ENCODE assay signal across 1 cellular context in the genomic region with DNA sequence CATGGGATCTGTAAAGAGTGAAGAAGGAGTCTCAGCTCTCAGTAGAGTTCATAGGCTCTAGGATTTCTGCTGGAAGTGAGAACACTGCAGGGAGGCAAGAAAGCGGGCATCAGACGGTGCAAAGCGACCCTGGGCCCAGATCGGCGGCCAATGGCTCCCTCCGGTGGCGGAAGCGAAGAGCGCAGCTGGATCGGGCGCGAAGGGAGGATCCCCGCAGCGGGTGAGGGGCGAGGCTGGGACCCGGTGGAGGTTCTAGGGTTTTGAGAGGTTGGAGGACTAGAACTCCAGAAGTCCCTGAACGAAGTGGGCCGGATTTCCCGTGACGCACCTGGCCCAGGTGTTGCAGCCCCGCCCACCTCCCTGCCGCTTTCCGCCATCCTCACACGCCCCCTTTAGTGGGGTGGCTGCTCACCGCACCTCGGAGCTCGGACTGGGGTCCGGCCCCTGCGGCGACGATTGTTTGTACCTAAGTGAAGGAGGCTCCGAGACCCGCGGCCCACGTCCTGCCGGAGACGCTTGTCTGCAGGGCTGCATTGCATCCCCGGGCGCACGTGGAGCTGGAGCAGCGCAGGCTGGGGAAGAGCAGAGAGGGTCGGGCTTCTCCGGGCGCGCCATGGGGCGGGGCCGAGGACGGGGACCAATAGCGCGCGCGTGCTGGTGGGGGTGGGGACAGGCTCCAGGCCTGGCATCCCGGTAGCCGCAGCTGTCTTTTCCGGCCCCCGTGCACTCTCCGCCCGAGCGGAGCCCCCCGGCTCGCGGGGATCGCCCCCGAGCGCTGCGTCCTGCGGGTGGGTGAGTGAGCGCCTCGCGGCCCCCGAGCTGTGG.
TF ChIP-seq lines count a peak whose summit lies in the region.

A gene with protein sequence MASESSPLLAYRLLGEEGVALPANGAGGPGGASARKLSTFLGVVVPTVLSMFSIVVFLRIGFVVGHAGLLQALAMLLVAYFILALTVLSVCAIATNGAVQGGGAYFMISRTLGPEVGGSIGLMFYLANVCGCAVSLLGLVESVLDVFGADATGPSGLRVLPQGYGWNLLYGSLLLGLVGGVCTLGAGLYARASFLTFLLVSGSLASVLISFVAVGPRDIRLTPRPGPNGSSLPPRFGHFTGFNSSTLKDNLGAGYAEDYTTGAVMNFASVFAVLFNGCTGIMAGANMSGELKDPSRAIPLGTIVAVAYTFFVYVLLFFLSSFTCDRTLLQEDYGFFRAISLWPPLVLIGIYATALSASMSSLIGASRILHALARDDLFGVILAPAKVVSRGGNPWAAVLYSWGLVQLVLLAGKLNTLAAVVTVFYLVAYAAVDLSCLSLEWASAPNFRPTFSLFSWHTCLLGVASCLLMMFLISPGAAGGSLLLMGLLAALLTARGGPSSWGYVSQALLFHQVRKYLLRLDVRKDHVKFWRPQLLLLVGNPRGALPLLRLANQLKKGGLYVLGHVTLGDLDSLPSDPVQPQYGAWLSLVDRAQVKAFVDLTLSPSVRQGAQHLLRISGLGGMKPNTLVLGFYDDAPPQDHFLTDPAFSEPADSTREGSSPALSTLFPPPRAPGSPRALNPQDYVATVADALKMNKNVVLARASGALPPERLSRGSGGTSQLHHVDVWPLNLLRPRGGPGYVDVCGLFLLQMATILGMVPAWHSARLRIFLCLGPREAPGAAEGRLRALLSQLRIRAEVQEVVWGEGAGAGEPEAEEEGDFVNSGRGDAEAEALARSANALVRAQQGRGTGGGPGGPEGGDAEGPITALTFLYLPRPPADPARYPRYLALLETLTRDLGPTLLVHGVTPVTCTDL (plus strand): TSS at position 666 of the 825 bp plus-strand sequence. CDS start 1,485 bp downstream, outside the sequence.

TF ChIP-seq in HepG2, 621 proteins besides CTCF, POLR2A, EP300 and RAD21 (continued from another document and continues in another):
- TF ChIP-seq, protein P1, sequence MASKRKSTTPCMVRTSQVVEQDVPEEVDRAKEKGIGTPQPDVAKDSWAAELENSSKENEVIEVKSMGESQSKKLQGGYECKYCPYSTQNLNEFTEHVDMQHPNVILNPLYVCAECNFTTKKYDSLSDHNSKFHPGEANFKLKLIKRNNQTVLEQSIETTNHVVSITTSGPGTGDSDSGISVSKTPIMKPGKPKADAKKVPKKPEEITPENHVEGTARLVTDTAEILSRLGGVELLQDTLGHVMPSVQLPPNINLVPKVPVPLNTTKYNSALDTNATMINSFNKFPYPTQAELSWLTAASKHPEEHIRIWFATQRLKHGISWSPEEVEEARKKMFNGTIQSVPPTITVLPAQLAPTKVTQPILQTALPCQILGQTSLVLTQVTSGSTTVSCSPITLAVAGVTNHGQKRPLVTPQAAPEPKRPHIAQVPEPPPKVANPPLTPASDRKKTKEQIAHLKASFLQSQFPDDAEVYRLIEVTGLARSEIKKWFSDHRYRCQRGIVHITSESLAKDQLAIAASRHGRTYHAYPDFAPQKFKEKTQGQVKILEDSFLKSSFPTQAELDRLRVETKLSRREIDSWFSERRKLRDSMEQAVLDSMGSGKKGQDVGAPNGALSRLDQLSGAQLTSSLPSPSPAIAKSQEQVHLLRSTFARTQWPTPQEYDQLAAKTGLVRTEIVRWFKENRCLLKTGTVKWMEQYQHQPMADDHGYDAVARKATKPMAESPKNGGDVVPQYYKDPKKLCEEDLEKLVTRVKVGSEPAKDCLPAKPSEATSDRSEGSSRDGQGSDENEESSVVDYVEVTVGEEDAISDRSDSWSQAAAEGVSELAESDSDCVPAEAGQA (IDR thresholded peaks at IDR 0.05; ENCODE audit: low read depth) = no peak
- TF ChIP-seq, protein P1 (CRISPR knock-in tag; IDR thresholded peaks at IDR 0.05; ENCODE audit: borderline replicate concordance) = no peak
- no peak for TF ChIP-seq HNRNPH1 (optimal IDR thresholded peaks at IDR 0.05; ENCODE audit: low read depth, low read length)
- TF ChIP-seq NR2C2 (CRISPR knock-in tag; IDR thresholded peaks at IDR 0.05; ENCODE audit: borderline replicate concordance) = no peak
- no peak for TF ChIP-seq MED8 (CRISPR knock-in tag; IDR thresholded peaks at IDR 0.05; ENCODE audit: insufficient replicate concordance)
- TF ChIP-seq, protein P2, sequence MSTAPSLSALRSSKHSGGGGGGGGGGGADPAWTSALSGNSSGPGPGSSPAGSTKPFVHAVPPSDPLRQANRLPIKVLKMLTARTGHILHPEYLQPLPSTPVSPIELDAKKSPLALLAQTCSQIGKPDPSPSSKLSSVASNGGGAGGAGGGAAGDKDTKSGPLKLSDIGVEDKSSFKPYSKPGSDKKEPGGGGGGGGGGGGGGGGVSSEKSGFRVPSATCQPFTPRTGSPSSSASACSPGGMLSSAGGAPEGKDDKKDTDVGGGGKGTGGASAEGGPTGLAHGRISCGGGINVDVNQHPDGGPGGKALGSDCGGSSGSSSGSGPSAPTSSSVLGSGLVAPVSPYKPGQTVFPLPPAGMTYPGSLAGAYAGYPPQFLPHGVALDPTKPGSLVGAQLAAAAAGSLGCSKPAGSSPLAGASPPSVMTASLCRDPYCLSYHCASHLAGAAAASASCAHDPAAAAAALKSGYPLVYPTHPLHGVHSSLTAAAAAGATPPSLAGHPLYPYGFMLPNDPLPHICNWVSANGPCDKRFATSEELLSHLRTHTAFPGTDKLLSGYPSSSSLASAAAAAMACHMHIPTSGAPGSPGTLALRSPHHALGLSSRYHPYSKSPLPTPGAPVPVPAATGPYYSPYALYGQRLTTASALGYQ (CRISPR knock-in tag; IDR thresholded peaks at IDR 0.05) = no peak; the same call in 1 of the 2 replicates
- TF ChIP-seq ZNF337 (CRISPR knock-in tag; IDR thresholded peaks at IDR 0.05; ENCODE audit: borderline replicate concordance, low read depth) = no peak
- no peak for TF ChIP-seq NBN (conservative IDR thresholded peaks at IDR 0.05)
- no peak for TF ChIP-seq NFIC (IDR thresholded peaks at IDR 0.05; ENCODE audit: low read length)
- no peak for TF ChIP-seq ZNF10 (CRISPR knock-in tag; IDR thresholded peaks at IDR 0.05; ENCODE audit: borderline replicate concordance, low read depth)
- TF ChIP-seq REST (IDR thresholded peaks at IDR 0.05; ENCODE audit: borderline replicate concordance in 1 of 2, low read depth in 1 of 2, low read length in 2 of 2) = no peak
- no peak for TF ChIP-seq DNMT3B (CRISPR knock-in tag; conservative IDR thresholded peaks at IDR 0.05)
- TF ChIP-seq POLR2G (IDR thresholded peaks at IDR 0.05; ENCODE audit: low read depth, low read length) = peak; percentile 64; the same call in 1 of the 2 replicates
- TF ChIP-seq, protein P3, sequence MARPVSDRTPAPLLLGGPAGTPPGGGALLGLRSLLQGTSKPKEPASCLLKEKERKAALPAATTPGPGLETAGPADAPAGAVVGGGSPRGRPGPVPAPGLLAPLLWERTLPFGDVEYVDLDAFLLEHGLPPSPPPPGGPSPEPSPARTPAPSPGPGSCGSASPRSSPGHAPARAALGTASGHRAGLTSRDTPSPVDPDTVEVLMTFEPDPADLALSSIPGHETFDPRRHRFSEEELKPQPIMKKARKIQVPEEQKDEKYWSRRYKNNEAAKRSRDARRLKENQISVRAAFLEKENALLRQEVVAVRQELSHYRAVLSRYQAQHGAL (CRISPR knock-in tag; IDR thresholded peaks at IDR 0.05; ENCODE audit: not compliant biosample characterization) = no peak
- peak; percentile 78 for TF ChIP-seq HNRNPLL (IDR thresholded peaks at IDR 0.05; ENCODE audit: low read depth, low read length, poor library complexity, severe bottlenecking)
- TF ChIP-seq ZNF34 (CRISPR knock-in tag; IDR thresholded peaks at IDR 0.05; ENCODE audit: borderline replicate concordance) = 0 out of 2 replicates have a peak, but pooled peaks have one; percentile 71
- TF ChIP-seq CHD4 (IDR thresholded peaks at IDR 0.05; ENCODE audit: borderline replicate concordance, low read length) = 0 out of 2 replicates have a peak, but pooled peaks have one; percentile 21
- peak; percentile 62 for TF ChIP-seq ZNF883 (CRISPR knock-in tag; IDR thresholded peaks at IDR 0.05; ENCODE audit: not compliant biosample characterization)
- TF ChIP-seq ZFP1 (CRISPR knock-in tag; IDR thresholded peaks at IDR 0.05) = 0 out of 2 replicates have a peak, but pooled peaks have one; percentile 18
- no peak for TF ChIP-seq PTBP1 (IDR thresholded peaks at IDR 0.05; ENCODE audit: low read depth, low read length, poor library complexity, severe bottlenecking)
- no peak for TF ChIP-seq ZNF282 (IDR thresholded peaks at IDR 0.05; ENCODE audit: partially characterized antibody)
- TF ChIP-seq ARNT2 (CRISPR knock-in tag; IDR thresholded peaks at IDR 0.05; ENCODE audit: low read depth) = 0 out of 2 replicates have a peak, but pooled peaks have one; percentile 26
- no peak for TF ChIP-seq ZFP82 (CRISPR knock-in tag; IDR thresholded peaks at IDR 0.05; ENCODE audit: borderline replicate concordance)
- no peak for TF ChIP-seq ZBTB1 (CRISPR knock-in tag; IDR thresholded peaks at IDR 0.05; ENCODE audit: borderline replicate concordance)
- peak; percentile 60; the same call in 1 of the 2 replicates for TF ChIP-seq ARHGAP35 (CRISPR knock-in tag; IDR thresholded peaks at IDR 0.05; ENCODE audit: borderline replicate concordance)
- no peak for TF ChIP-seq ZBTB25 (CRISPR knock-in tag; IDR thresholded peaks at IDR 0.05)
- TF ChIP-seq ZNF766 (CRISPR knock-in tag; IDR thresholded peaks at IDR 0.05; ENCODE audit: borderline replicate concordance) = no peak
- TF ChIP-seq, protein P4, sequence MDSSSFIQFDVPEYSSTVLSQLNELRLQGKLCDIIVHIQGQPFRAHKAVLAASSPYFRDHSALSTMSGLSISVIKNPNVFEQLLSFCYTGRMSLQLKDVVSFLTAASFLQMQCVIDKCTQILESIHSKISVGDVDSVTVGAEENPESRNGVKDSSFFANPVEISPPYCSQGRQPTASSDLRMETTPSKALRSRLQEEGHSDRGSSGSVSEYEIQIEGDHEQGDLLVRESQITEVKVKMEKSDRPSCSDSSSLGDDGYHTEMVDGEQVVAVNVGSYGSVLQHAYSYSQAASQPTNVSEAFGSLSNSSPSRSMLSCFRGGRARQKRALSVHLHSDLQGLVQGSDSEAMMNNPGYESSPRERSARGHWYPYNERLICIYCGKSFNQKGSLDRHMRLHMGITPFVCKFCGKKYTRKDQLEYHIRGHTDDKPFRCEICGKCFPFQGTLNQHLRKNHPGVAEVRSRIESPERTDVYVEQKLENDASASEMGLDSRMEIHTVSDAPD (CRISPR knock-in tag; IDR thresholded peaks at IDR 0.05) = no peak
- peak; percentile 76 for TF ChIP-seq SALL1 (CRISPR knock-in tag; IDR thresholded peaks at IDR 0.05)
- TF ChIP-seq CBX1 (IDR thresholded peaks at IDR 0.05; ENCODE audit: low read depth) = no peak
- peak; percentile 73 for TF ChIP-seq NFYB (CRISPR knock-in tag; IDR thresholded peaks at IDR 0.05)
- 0 out of 2 replicates have a peak, but pooled peaks have one; percentile 13 for TF ChIP-seq ZNF414 (CRISPR knock-in tag; IDR thresholded peaks at IDR 0.05)
- TF ChIP-seq TCF7 (IDR thresholded peaks at IDR 0.05; ENCODE audit: low read depth) = no peak
- TF ChIP-seq ZFP41 (CRISPR knock-in tag; IDR thresholded peaks at IDR 0.05; ENCODE audit: borderline replicate concordance) = no peak
- TF ChIP-seq TCF12 (IDR thresholded peaks at IDR 0.05) = no peak
- TF ChIP-seq TCF12 (CRISPR knock-in tag; IDR thresholded peaks at IDR 0.05) = no peak
